1 cellular context compared by ENCODE assay signal in the genomic region with DNA sequence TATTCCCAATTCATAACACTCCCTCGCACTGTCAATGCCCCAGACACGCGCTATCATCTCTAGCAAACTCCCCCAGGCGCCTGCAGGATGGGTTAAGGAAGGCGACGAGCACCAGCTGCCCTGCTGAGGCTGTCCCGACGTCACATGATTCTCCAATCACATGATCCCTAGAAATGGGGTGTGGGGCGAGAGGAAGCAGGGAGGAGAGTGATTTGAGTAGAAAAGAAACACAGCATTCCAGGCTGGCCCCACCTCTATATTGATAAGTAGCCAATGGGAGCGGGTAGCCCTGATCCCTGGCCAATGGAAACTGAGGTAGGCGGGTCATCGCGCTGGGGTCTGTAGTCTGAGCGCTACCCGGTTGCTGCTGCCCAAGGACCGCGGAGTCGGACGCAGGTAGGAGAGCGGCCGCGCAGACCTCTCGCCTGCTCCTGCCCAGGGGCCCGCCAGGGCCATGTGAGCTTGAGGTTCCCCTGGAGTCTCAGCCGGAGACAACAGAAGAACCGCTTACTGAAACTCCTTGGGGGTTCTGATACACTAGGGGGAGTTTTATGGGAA.
TF ChIP-seq lines count a peak whose summit lies in the region.

TSS of gene GRN (plus strand) at position 364 of the 558 bp plus-strand sequence. CDS start 3,863 bp downstream, outside the sequence.

TF ChIP-seq in HEK293, 187 proteins besides CTCF, POLR2A, EP300 and RAD21 (continued from another document):
- TF ChIP-seq ZSCAN4 (tag by site-specific recombination; IDR thresholded peaks at IDR 0.05) (no peak), ZFP3 (tag by site-specific recombination; IDR thresholded peaks at IDR 0.05; ENCODE audit: low read depth) (no peak), KLF9 (tag by site-specific recombination; IDR thresholded peaks at IDR 0.05; ENCODE audit: low read depth) (peak; percentile 81), FEZF1 (tag by site-specific recombination; IDR thresholded peaks at IDR 0.05) (no peak), ZNF214 (tag by site-specific recombination; IDR thresholded peaks at IDR 0.05; ENCODE audit: borderline replicate concordance) (no peak), ZFHX2 (tag by site-specific recombination; conservative IDR thresholded peaks at IDR 0.05) (no peak), ZBTB21 (tag by site-specific recombination; IDR thresholded peaks at IDR 0.05) (0 out of 2 replicates have a peak, but pooled peaks have one; percentile 16), ZNF514 (tag by site-specific recombination; IDR thresholded peaks at IDR 0.05) (no peak), ZNF19 (tag by site-specific recombination; IDR thresholded peaks at IDR 0.05; ENCODE audit: low read depth) (no peak), BCL11B (tag by site-specific recombination; IDR thresholded peaks at IDR 0.05; ENCODE audit: low read depth) (no peak), PRDM1 (tag by site-specific recombination; IDR thresholded peaks at IDR 0.05) (peak; percentile 47; the same call in 1 of the 2 replicates), ZBTB44 (tag by site-specific recombination; IDR thresholded peaks at IDR 0.05) (no peak), SP3 (tag by site-specific recombination; IDR thresholded peaks at IDR 0.05) (peak; percentile 78), ZNF274 (IDR thresholded peaks at IDR 0.05; ENCODE audit: low read length) (no peak), ZNF274 (tag by site-specific recombination; IDR thresholded peaks at IDR 0.05; ENCODE audit: borderline replicate concordance) (no peak), ZFP37 (tag by site-specific recombination; IDR thresholded peaks at IDR 0.05) (0 out of 2 replicates have a peak, but pooled peaks have one; percentile 25), ZNF843 (tag by site-specific recombination; IDR thresholded peaks at IDR 0.05) (0 out of 2 replicates have a peak, but pooled peaks have one; percentile 17), PATZ1 (tag by site-specific recombination; IDR thresholded peaks at IDR 0.05) (peak; percentile 78), ZNF24 (tag by site-specific recombination; IDR thresholded peaks at IDR 0.05) (peak; percentile 88), SCRT2 (tag by site-specific recombination; IDR thresholded peaks at IDR 0.05) (no peak)
- TF ChIP-seq, protein P1, sequence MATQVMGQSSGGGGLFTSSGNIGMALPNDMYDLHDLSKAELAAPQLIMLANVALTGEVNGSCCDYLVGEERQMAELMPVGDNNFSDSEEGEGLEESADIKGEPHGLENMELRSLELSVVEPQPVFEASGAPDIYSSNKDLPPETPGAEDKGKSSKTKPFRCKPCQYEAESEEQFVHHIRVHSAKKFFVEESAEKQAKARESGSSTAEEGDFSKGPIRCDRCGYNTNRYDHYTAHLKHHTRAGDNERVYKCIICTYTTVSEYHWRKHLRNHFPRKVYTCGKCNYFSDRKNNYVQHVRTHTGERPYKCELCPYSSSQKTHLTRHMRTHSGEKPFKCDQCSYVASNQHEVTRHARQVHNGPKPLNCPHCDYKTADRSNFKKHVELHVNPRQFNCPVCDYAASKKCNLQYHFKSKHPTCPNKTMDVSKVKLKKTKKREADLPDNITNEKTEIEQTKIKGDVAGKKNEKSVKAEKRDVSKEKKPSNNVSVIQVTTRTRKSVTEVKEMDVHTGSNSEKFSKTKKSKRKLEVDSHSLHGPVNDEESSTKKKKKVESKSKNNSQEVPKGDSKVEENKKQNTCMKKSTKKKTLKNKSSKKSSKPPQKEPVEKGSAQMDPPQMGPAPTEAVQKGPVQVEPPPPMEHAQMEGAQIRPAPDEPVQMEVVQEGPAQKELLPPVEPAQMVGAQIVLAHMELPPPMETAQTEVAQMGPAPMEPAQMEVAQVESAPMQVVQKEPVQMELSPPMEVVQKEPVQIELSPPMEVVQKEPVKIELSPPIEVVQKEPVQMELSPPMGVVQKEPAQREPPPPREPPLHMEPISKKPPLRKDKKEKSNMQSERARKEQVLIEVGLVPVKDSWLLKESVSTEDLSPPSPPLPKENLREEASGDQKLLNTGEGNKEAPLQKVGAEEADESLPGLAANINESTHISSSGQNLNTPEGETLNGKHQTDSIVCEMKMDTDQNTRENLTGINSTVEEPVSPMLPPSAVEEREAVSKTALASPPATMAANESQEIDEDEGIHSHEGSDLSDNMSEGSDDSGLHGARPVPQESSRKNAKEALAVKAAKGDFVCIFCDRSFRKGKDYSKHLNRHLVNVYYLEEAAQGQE (tag by site-specific recombination; IDR thresholded peaks at IDR 0.05): no peak; the same call in 1 of the 2 replicates
- TF ChIP-seq, protein P2, sequence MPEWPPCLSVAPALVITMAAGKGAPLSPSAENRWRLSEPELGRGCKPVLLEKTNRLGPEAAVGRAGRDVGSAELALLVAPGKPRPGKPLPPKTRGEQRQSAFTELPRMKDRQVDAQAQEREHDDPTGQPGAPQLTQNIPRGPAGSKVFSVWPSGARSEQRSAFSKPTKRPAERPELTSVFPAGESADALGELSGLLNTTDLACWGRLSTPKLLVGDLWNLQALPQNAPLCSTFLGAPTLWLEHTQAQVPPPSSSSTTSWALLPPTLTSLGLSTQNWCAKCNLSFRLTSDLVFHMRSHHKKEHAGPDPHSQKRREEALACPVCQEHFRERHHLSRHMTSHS (tag by site-specific recombination; IDR thresholded peaks at IDR 0.05): no peak
